15 cellular contexts compared by ENCODE assay signal in genomic region chr1:5404412-5405203, GRCh38.
"Had no signal": no experiment of that assay in that cellular context is flagged by ENCODE, and none has a peak within 500 bp of the region (broad histone marks: within the 10 kb centered on the region; RNA-seq: fewer than 3 reads in every experiment).

No MANE protein-coding gene starts in this region.

- H3K27ac ChIP-seq: left lung, ovary, tibial artery, WERI-Rb-1 had no signal

- H3K4me3 ChIP-seq: left lung, ovary, tibial artery had no signal

- FAIRE-seq: TTC549 had no signal

- H3K4me1 ChIP-seq: left lung, tibial artery had no signal

- H3K27me3 ChIP-seq: left lung, ovary, tibial artery had no signal

- DNase-seq: activated CD4-positive, alpha-beta T cell treated with anti-CD3 and anti-CD28 coated beads, Interleukin-2, amount 10 ng/mL, durations not matched to agents 7 days and 5 days; activated CD4-positive, CD25-positive, alpha-beta regulatory T cell treated with anti-CD3 and anti-CD28 coated beads, Interleukin-2, amount 50 U/mL, for 72 hours; activated CD8-positive, alpha-beta T cell treated with anti-CD3 and anti-CD28 coated beads, Interleukin-2, amount 10 ng/mL, durations not matched to agents 7 days and 5 days; activated gamma-delta T cell; activated naive CD4-positive, alpha-beta T cell treated with anti-CD3 and anti-CD28 coated beads, Interleukin-2, amount 50 U/mL, for 16 hours; activated naive CD8-positive, alpha-beta T cell treated with anti-CD3 and anti-CD28 coated beads, Interleukin-2, amount 50 U/mL, for 24 hours; effector CD8-positive, alpha-beta T cell; foreskin melanocyte; left lung; ovary; right cardiac atrium; stimulated activated CD4-positive, alpha-beta T cell treated with anti-CD3 and anti-CD28 coated beads, Interleukin-4, amount 100 ng/mL, for 4 hours; tibial artery; WERI-Rb-1 had no signal

- H3K36me3 ChIP-seq: left lung, ovary, tibial artery, WERI-Rb-1 had no signal

- H3K9me3 ChIP-seq: left lung, ovary, tibial artery had no signal

- ATAC-seq: activated CD8-positive, alpha-beta T cell treated with anti-CD3 and anti-CD28 coated beads, Interleukin-2, amount 10 ng/mL, durations not matched to agents 7 days and 5 days; activated naive CD8-positive, alpha-beta T cell treated with anti-CD3 and anti-CD28 coated beads, Interleukin-2, amount 50 U/mL, for 24 hours; left lung had no signal
